2 cellular contexts compared by ENCODE assay signal in the genomic region with DNA sequence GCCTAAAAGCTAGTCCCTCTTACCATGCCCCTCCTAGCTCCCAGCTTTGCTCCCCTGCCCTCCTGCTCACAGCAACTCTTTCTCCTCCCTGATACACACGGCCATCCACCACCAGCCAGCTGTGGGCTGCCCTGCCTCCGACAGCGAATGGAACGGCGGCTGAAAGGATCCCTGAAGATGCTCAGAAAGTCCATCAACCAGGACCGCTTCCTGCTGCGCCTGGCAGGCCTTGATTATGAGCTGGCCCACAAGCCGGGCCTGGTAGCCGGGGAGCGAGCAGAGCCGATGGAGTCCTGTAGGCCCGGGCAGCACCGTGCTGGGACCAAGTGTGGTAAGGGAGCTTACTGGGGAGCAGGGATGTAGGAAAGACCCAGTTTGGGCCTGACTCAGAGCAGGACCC.
TF ChIP-seq lines count a peak whose summit lies in the region.

No MANE protein-coding gene starts in this region.

TF ChIP-seq in IMR-90, 13 proteins besides CTCF, POLR2A, EP300 and RAD21:
- no peak for TF ChIP-seq SMC3 (IDR thresholded peaks at IDR 0.05; ENCODE audit: low read depth, low read length)
- no peak for TF ChIP-seq FOS (IDR thresholded peaks at IDR 0.05; ENCODE audit: low read depth, low read length)
- TF ChIP-seq, protein P1, sequence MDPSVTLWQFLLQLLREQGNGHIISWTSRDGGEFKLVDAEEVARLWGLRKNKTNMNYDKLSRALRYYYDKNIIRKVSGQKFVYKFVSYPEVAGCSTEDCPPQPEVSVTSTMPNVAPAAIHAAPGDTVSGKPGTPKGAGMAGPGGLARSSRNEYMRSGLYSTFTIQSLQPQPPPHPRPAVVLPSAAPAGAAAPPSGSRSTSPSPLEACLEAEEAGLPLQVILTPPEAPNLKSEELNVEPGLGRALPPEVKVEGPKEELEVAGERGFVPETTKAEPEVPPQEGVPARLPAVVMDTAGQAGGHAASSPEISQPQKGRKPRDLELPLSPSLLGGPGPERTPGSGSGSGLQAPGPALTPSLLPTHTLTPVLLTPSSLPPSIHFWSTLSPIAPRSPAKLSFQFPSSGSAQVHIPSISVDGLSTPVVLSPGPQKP (IDR thresholded peaks at IDR 0.05; ENCODE audit: borderline replicate concordance, low read depth, low read length) = no peak
- TF ChIP-seq MXI1 (IDR thresholded peaks at IDR 0.05; ENCODE audit: borderline replicate concordance, low read depth, low read length) = no peak
- no peak for TF ChIP-seq BHLHE40 (IDR thresholded peaks at IDR 0.05; ENCODE audit: low read depth, low read length)
- TF ChIP-seq, protein P2, sequence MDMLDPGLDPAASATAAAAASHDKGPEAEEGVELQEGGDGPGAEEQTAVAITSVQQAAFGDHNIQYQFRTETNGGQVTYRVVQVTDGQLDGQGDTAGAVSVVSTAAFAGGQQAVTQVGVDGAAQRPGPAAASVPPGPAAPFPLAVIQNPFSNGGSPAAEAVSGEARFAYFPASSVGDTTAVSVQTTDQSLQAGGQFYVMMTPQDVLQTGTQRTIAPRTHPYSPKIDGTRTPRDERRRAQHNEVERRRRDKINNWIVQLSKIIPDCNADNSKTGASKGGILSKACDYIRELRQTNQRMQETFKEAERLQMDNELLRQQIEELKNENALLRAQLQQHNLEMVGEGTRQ (IDR thresholded peaks at IDR 0.05; ENCODE audit: low read depth, low read length) = no peak
- no peak for TF ChIP-seq RFX5 (IDR thresholded peaks at IDR 0.05; ENCODE audit: low read depth, low read length)
- no peak for TF ChIP-seq MAFK (IDR thresholded peaks at IDR 0.05; ENCODE audit: low read depth, low read length)
- TF ChIP-seq RCOR1 (IDR thresholded peaks at IDR 0.05; ENCODE audit: insufficient replicate concordance, low read length) = no peak
- TF ChIP-seq CHD1 (IDR thresholded peaks at IDR 0.05; ENCODE audit: low read depth, low read length) = no peak
- no peak for TF ChIP-seq CEBPB (IDR thresholded peaks at IDR 0.05; ENCODE audit: low read depth, low read length)
- TF ChIP-seq NFE2L2 (IDR thresholded peaks at IDR 0.05; ENCODE audit: low read depth, low read length) = no peak
- TF ChIP-seq MAZ (IDR thresholded peaks at IDR 0.05; ENCODE audit: borderline replicate concordance, low read depth, low read length) = no peak

TF ChIP-seq in K562, 482 proteins besides CTCF, POLR2A, EP300 and RAD21:
- TF ChIP-seq ESRRA (IDR thresholded peaks at IDR 0.05; ENCODE audit: borderline replicate concordance, low read depth) (no peak), KLF6 (CRISPR knock-in tag; IDR thresholded peaks at IDR 0.05; ENCODE audit: borderline replicate concordance) (no peak), DIDO1 (tag; IDR thresholded peaks at IDR 0.05; ENCODE audit: low read depth) (no peak), POLR2G (IDR thresholded peaks at IDR 0.05; ENCODE audit: low read depth, low read length) (peak; percentile 29; the same call in 1 of the 2 replicates)
